Comparison of ENCODE assay signal across 19 cellular contexts in the genomic region with DNA sequence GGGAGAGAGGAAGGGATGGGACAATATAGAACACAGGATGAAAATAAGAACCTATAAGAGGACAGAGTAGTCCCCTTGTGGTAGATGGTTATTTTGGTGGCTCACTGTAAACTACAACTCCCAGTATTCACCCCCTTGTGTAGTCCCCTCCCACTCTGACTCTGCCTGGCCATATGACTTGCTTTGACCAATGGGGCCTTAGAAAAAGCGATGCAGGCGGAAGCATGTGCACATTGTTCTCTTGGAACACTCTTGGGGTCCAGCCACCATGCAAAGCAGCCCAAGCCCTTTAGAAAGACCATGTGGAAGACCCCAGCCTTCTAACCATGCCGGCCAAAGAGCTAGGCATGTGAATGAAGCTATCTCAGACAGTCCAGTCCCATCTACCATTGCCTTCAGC.
DNase-seq lines count a peak whose midpoint lies in the region; ATAC-seq and TF ChIP-seq lines count a peak whose summit lies in the region.
"Had no signal": no experiment of that assay in that cellular context is flagged by ENCODE, and none has a peak within 500 bp of the region (broad histone marks: within the 10 kb centered on the region; RNA-seq: fewer than 3 reads in every experiment).

No MANE protein-coding gene starts in this region.

- WGBS in prostate gland, result 92% methylated on average over 3 of the region's 3 CpGs

- H3K4me1 ChIP-seq in prostate gland (replicated peaks), result no peaks in the 10 kb centered on the region
- H3K4me1 ChIP-seq: Caco-2, stomach had no signal

- no TSS peak for BruUV-seq in Calu3 (replicated peaks; lab: Mats Ljungman, UMichigan)

- no peak overlapping the region for H3K27ac ChIP-seq in prostate gland
- H3K27ac ChIP-seq: BLaER1 treated with 17β-estradiol and CSF1 and Interleukin-3, amounts not matched to agents 10 nM and 100 nM; brain microvascular endothelial cell; heart left ventricle; stomach; tibial nerve had no signal

- peaks cover 8% of the 10 kb centered on the region for H3K27me3 Mint-ChIP-seq in activated naive CD8-positive, alpha-beta T cell treated with anti-CD3 and anti-CD28 coated beads, Interleukin-2, amount 50 U/mL, for 24 hours
- H3K27me3 Mint-ChIP-seq in activated naive CD8-positive, alpha-beta T cell treated with anti-CD3 and anti-CD28 coated beads for 36 hours, result peaks cover 21% of the 10 kb centered on the region
- H3K27me3 Mint-ChIP-seq in stimulated activated naive B cell treated with anti-CD40 and anti-IgM and Interleukin-4, amounts not matched to agents 10 μg/mL and 1 μg/mL and 100 μg/mL, for 72 hours, result peaks cover 12 to 29% of the 10 kb centered on the region in 2 donors
- H3K27me3 Mint-ChIP-seq in Calu3 (ENCODE audit: unreplicated experiment), result peaks cover 43% of the 10 kb centered on the region

- CTCF ChIA-PET in Calu3 (lab: Charles Lee), result no interaction called here

- no peaks in the 10 kb centered on the region for H3K27me3 ChIP-seq in prostate gland (replicated peaks; ENCODE audit: insufficient read depth)
- H3K27me3 ChIP-seq: brain microvascular endothelial cell, tibial nerve had no signal

- H3K27ac Mint-ChIP-seq in activated naive CD8-positive, alpha-beta T cell treated with anti-CD3 and anti-CD28 coated beads, Interleukin-2, amount 50 U/mL, for 24 hours, result no peak overlapping the region
- H3K27ac Mint-ChIP-seq in activated naive CD8-positive, alpha-beta T cell treated with anti-CD3 and anti-CD28 coated beads for 36 hours, result no peak overlapping the region
- H3K27ac Mint-ChIP-seq in stimulated activated naive B cell treated with anti-CD40 and anti-IgM and Interleukin-4, amounts not matched to agents 10 μg/mL and 1 μg/mL and 100 μg/mL, for 72 hours, result no peak overlapping the region
- H3K27ac Mint-ChIP-seq in Calu3 (ENCODE audit: unreplicated experiment), result no peak overlapping the region
- H3K27ac Mint-ChIP-seq: activated B cell treated with CpG ODN at 0.5 μM for 24 hours had no signal

- DNase-seq in activated naive CD8-positive, alpha-beta T cell treated with anti-CD3 and anti-CD28 coated beads, Interleukin-2, amount 50 U/mL, for 24 hours, result no peak
- DNase-seq in activated naive CD8-positive, alpha-beta T cell treated with anti-CD3 and anti-CD28 coated beads for 36 hours, result no peak
- peak; percentile 35 for DNase-seq in KBM-7
- peak; percentile 29 for DNase-seq in SW480 (ENCODE audit: low spot score)
- no peak for DNase-seq in stimulated activated naive B cell treated with anti-CD40 and anti-IgM and Interleukin-4, amounts not matched to agents 10 μg/mL and 1 μg/mL and 100 μg/mL, for 72 hours
- no peak for DNase-seq in prostate gland (ENCODE audit: low spot score)
- no peak for DNase-seq in Calu3
- DNase-seq: activated B cell treated with CpG ODN at 0.5 μM for 24 hours; activated CD4-positive, alpha-beta T cell treated with anti-CD3 and anti-CD28 coated beads, Interleukin-2, amount 50 U/mL, for 48 hours; activated gamma-delta T cell; brain microvascular endothelial cell; Caco-2; heart left ventricle; NCI-H526; RPMI8226; stomach had no signal

- TF ChIP-seq CTCF in prostate gland (IDR thresholded peaks at IDR 0.05) (no peak), Calu3 (IDR thresholded peaks at IDR 0.05; ENCODE audit: unreplicated experiment) (no peak)

- H3K9me3 ChIP-seq in prostate gland, result no peaks in the 10 kb centered on the region
- H3K9me3 ChIP-seq: Caco-2, tibial nerve had no signal

- peak; percentile 40 for ATAC-seq in activated naive CD8-positive, alpha-beta T cell treated with anti-CD3 and anti-CD28 coated beads, Interleukin-2, amount 50 U/mL, for 24 hours
- peak; percentile 64 to 77 for ATAC-seq in stimulated activated naive B cell treated with anti-CD40 and anti-IgM and Interleukin-4, amounts not matched to agents 10 μg/mL and 1 μg/mL and 100 μg/mL, for 72 hours (replicated peaks)
- no peak for ATAC-seq in GM19467 (IDR thresholded peaks at IDR 0.05; ENCODE audit: unreplicated experiment)
- ATAC-seq: heart left ventricle had no signal

- no peak overlapping the region for H3K4me3 Mint-ChIP-seq in activated naive CD8-positive, alpha-beta T cell treated with anti-CD3 and anti-CD28 coated beads, Interleukin-2, amount 50 U/mL, for 24 hours
- H3K4me3 Mint-ChIP-seq in activated naive CD8-positive, alpha-beta T cell treated with anti-CD3 and anti-CD28 coated beads for 36 hours, result no peak overlapping the region
- H3K4me3 Mint-ChIP-seq in stimulated activated naive B cell treated with anti-CD40 and anti-IgM and Interleukin-4, amounts not matched to agents 10 μg/mL and 1 μg/mL and 100 μg/mL, for 72 hours, result no peak overlapping the region
- H3K4me3 Mint-ChIP-seq in Calu3 (ENCODE audit: low read depth, unreplicated experiment), result no peak overlapping the region
- H3K4me3 Mint-ChIP-seq: activated B cell treated with CpG ODN at 0.5 μM for 24 hours had no signal

- in situ Hi-C loops in KBM-7 (cut with MboI; ENCODE audit: low pct_unique_long_range_greater_than_20kb, low sequenced_read_pairs), result no loop called here

- H3K9me3 Mint-ChIP-seq in activated naive CD8-positive, alpha-beta T cell treated with anti-CD3 and anti-CD28 coated beads, Interleukin-2, amount 50 U/mL, for 24 hours, result no peaks in the 10 kb centered on the region
- H3K9me3 Mint-ChIP-seq in activated naive CD8-positive, alpha-beta T cell treated with anti-CD3 and anti-CD28 coated beads for 36 hours, result peaks cover 2% of the 10 kb centered on the region
- H3K9me3 Mint-ChIP-seq in stimulated activated naive B cell treated with anti-CD40 and anti-IgM and Interleukin-4, amounts not matched to agents 10 μg/mL and 1 μg/mL and 100 μg/mL, for 72 hours, result peaks cover 0 to 4% of the 10 kb centered on the region in 2 donors
- no peaks in the 10 kb centered on the region for H3K9me3 Mint-ChIP-seq in Calu3 (ENCODE audit: low read depth, unreplicated experiment)
- H3K9me3 Mint-ChIP-seq: activated B cell treated with CpG ODN at 0.5 μM for 24 hours had no signal

- H3K4me3 ChIP-seq in prostate gland, result no peak overlapping the region
- H3K4me3 ChIP-seq: BLaER1 treated with 17β-estradiol and CSF1 and Interleukin-3, amounts not matched to agents 10 nM and 100 nM; heart left ventricle; stomach; tibial nerve had no signal

- H3K36me3 Mint-ChIP-seq in activated naive CD8-positive, alpha-beta T cell treated with anti-CD3 and anti-CD28 coated beads, Interleukin-2, amount 50 U/mL, for 24 hours (ENCODE audit: low read depth), result no peaks in the 10 kb centered on the region
- no peaks in the 10 kb centered on the region for H3K36me3 Mint-ChIP-seq in activated naive CD8-positive, alpha-beta T cell treated with anti-CD3 and anti-CD28 coated beads for 36 hours
- no peaks in the 10 kb centered on the region for H3K36me3 Mint-ChIP-seq in stimulated activated naive B cell treated with anti-CD40 and anti-IgM and Interleukin-4, amounts not matched to agents 10 μg/mL and 1 μg/mL and 100 μg/mL, for 72 hours
- H3K36me3 Mint-ChIP-seq in Calu3 (ENCODE audit: insufficient read depth, unreplicated experiment), result no peaks in the 10 kb centered on the region

- no peak for TF ChIP-seq POLR2A in prostate gland (IDR thresholded peaks at IDR 0.05)

- no peaks in the 10 kb centered on the region for H3K4me1 Mint-ChIP-seq in activated naive CD8-positive, alpha-beta T cell treated with anti-CD3 and anti-CD28 coated beads, Interleukin-2, amount 50 U/mL, for 24 hours
- H3K4me1 Mint-ChIP-seq in activated naive CD8-positive, alpha-beta T cell treated with anti-CD3 and anti-CD28 coated beads for 36 hours, result no peaks in the 10 kb centered on the region
- H3K4me1 Mint-ChIP-seq in stimulated activated naive B cell treated with anti-CD40 and anti-IgM and Interleukin-4, amounts not matched to agents 10 μg/mL and 1 μg/mL and 100 μg/mL, for 72 hours, result peaks cover 0 to 1% of the 10 kb centered on the region in 2 donors
- H3K4me1 Mint-ChIP-seq in Calu3 (ENCODE audit: low read depth, unreplicated experiment), result no peaks in the 10 kb centered on the region
- H3K4me1 Mint-ChIP-seq: activated B cell treated with CpG ODN at 0.5 μM for 24 hours had no signal

- no peaks in the 10 kb centered on the region for H3K36me3 ChIP-seq in prostate gland
- H3K36me3 ChIP-seq: BLaER1 treated with 17β-estradiol and CSF1 and Interleukin-3, amounts not matched to agents 10 nM and 100 nM; brain microvascular endothelial cell; heart left ventricle; stomach; tibial nerve had no signal

- intact Hi-C loops in prostate gland (cut with DNase I), result no loop called here
- intact Hi-C loops in Calu3 (cut with micrococcal nuclease; ENCODE audit: unreplicated experiment), result no loop called here

Comparison
In these comparisons a context has a peak if more than half of its experiments do, and no peak if none do; other contexts are left out.
1. DNase-seq: peak in KBM-7 (single experiment) and SW480 (single experiment); none in activated naive CD8-positive, alpha-beta T cell treated with anti-CD3 and anti-CD28 coated beads, Interleukin-2, amount 50 U/mL, for 24 hours (single experiment), activated naive CD8-positive, alpha-beta T cell treated with anti-CD3 and anti-CD28 coated beads for 36 hours (single experiment), stimulated activated naive B cell treated with anti-CD40 and anti-IgM and Interleukin-4, amounts not matched to agents 10 μg/mL and 1 μg/mL and 100 μg/mL, for 72 hours (single experiment), prostate gland (single experiment) and Calu3 (single experiment).